In genomic region chr14:24012736-24013273, GRCh38 we compare ENCODE assay signal across 7 cellular contexts. TPM values are rescaled to one million over a fixed set of nuclear protein-coding genes. Genes with fewer than 3 reads are reported as not detected.
"Had no signal": no experiment of that assay in that cellular context is flagged by ENCODE, and none has a peak within 500 bp of the region (broad histone marks: within the 10 kb centered on the region; RNA-seq: fewer than 3 reads in every experiment).

No MANE protein-coding gene starts in this region.

RNA-seq across cellular contexts. Expression of gene CARMIL3, which starts 39.0 kb away (rescaled TPM):
- total RNA-seq: PC-9 had no signal

RNA-seq across cellular contexts. Expression of gene CPNE6, which starts 58.6 kb away (rescaled TPM):
- total RNA-seq: activated CD4-positive, alpha-beta T cell treated with anti-CD3 and anti-CD28 coated beads for 36 hours; activated CD8-positive, alpha-beta T cell treated with anti-CD3 and anti-CD28 coated beads for 36 hours; activated naive CD8-positive, alpha-beta T cell treated with anti-CD3 and anti-CD28 coated beads for 36 hours; activated T-helper 2 cell treated with anti-CD3 and anti-CD28 coated beads, Interferon-gamma antibody, Interleukin-2, Interleukin-4, amounts not matched to agents 10 μg/mL and 5 μg/mL and 100 μg/mL, durations not matched to agents 14 hours and 24 hours and 36 hours; breast epithelium; PC-9; SK-MEL-5 had no signal
